8 cellular contexts compared by ENCODE assay signal in the genomic region with DNA sequence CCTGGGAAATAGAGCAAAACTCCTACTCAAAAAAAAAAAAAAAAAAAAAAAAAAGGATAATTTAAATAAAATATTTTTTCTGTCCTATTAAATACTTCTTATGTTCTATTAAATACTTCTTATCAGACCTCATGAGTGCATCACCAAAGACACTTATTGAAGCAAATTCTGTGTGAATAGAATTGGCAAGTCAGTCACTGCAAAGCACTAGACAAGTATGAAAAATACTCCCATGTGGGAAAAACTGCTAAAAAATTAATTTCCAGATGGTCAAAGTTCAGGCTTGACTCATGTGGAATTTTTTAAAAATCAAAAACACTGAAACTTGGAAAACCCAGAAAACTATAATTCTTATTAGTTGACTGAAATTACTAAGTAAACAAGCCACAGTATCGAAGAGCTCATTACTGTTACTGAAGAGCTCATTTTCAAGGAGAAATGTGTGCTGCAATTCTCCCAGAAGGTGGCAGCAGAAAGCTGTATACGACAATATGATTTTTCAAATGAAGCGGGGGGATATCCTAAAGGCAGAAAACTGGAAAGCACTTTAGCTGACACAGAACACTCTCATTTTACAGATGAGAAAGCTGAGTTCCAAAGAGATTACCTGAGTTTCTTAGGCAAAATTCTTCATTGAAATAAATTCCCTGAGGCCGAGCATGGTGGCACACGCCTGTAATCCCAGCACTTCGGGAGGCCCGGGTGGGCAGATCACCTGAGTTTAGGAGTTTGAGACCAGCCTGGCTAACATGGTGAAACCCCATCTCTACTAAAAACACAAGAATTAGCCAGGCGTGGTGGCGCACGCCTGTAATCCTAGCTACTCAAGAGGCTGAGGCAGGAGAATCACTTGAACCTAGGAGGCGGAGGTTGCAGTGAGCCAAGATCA. TPM values are rescaled to one million over a fixed set of nuclear protein-coding genes. Genes with fewer than 3 reads are reported as not detected.
DNase-seq lines count a peak whose midpoint lies in the region; ATAC-seq, FAIRE-seq and TF ChIP-seq lines count a peak whose summit lies in the region.

No MANE protein-coding gene starts in this region.

- TF ChIP-seq CTCF in pancreas (IDR thresholded peaks at IDR 0.05), result peak; percentile 25 to 57 (median 55)

- no peaks in the 10 kb centered on the region for H3K36me3 Mint-ChIP-seq in activated T-cell treated with anti-CD3 and anti-CD28 coated beads, Interleukin-2, amount 50 U/mL, for 72 hours (ENCODE audit: insufficient read depth in 2 of 2)

- no peak overlapping the region for H3K4me3 ChIP-seq in pancreas

- FAIRE-seq in HTR-8/SVneo (lab: Jason Lieb, UNC), result peak; percentile 57
- FAIRE-seq in frontal cortex (lab: Jason Lieb, UNC), result peak; percentile 28
- peak; percentile 71 for FAIRE-seq in pancreas (lab: Jason Lieb, UNC)

- H3K27ac Mint-ChIP-seq in activated T-cell treated with anti-CD3 and anti-CD28 coated beads, Interleukin-2, amount 50 U/mL, for 72 hours, result no peak overlapping the region

- 56 to 57% methylated on average over 11 of the region's 11 CpGs for WGBS in pancreas, 2 donors

- no peak overlapping the region for H3K4me3 Mint-ChIP-seq in activated T-cell treated with anti-CD3 and anti-CD28 coated beads, Interleukin-2, amount 50 U/mL, for 72 hours

- intact Hi-C loops in pancreas (cut with DNase I), result loop anchor here in 1 of 3 donors (5.0 kb wide), 1 partner anchor 169 kb away; a partner anchor contains a TSS

- no peaks in the 10 kb centered on the region for H3K4me1 Mint-ChIP-seq in activated T-cell treated with anti-CD3 and anti-CD28 coated beads, Interleukin-2, amount 50 U/mL, for 72 hours (ENCODE audit: low read depth)

- no peak overlapping the region for H3K27ac ChIP-seq in pancreas

- H3K27me3 ChIP-seq in pancreas, result no peaks in the 10 kb centered on the region

- no peaks in the 10 kb centered on the region for H3K9me3 Mint-ChIP-seq in activated T-cell treated with anti-CD3 and anti-CD28 coated beads, Interleukin-2, amount 50 U/mL, for 72 hours

- H3K36me3 ChIP-seq in pancreas, result no peaks in the 10 kb centered on the region

- no peaks in the 10 kb centered on the region for H3K9me3 ChIP-seq in pancreas

- peak in 1 of 2 donors; percentile 56 for ATAC-seq in activated T-cell treated with anti-CD3 and anti-CD28 coated beads, Interleukin-2, amount 50 U/mL, for 72 hours (replicated peaks in 1 of 2)
- ATAC-seq in pancreas (peak; percentile 60 to 89 (median 87)), GM18873 (IDR thresholded peaks at IDR 0.05; ENCODE audit: low FRiP score, unreplicated experiment) (no peak), GM21528 (IDR thresholded peaks at IDR 0.05; ENCODE audit: low FRiP score, unreplicated experiment) (no peak)

- no peaks in the 10 kb centered on the region for H3K4me1 ChIP-seq in pancreas

- DNase-seq in DMS153 treated with DMSO at 0.1 percent for 48 hours (lab: John Stamatoyannopoulos, UW; ENCODE audit: unreplicated experiment) (peak; percentile 46), HTR-8/SVneo (ENCODE audit: insufficient read length, low spot score) (peak; percentile 79), NCI-H82 treated with DMSO at 0.1 percent for 48 hours (lab: John Stamatoyannopoulos, UW; ENCODE audit: unreplicated experiment) (peak; percentile 61), frontal cortex (ENCODE audit: low spot score in 2 of 2) (peak; percentile 38 to 67), pancreas (peak in 2 of 6 donors; percentile 23 to 53)
- DNase-seq in activated T-cell treated with anti-CD3 and anti-CD28 coated beads, Interleukin-2, amount 50 U/mL, for 72 hours, result peak; percentile 33 to 49

- H3K27me3 Mint-ChIP-seq in activated T-cell treated with anti-CD3 and anti-CD28 coated beads, Interleukin-2, amount 50 U/mL, for 72 hours (ENCODE audit: low read depth), result no peaks in the 10 kb centered on the region

RNA-seq across cellular contexts. Expression of a gene that starts 15.9 kb away (rescaled TPM):
- under 1 TPM in 1 of 2 donors, not detected in 1; 0.16 TPM for total RNA-seq in activated T-cell treated with anti-CD3 and anti-CD28 coated beads, Interleukin-2, amount 50 U/mL, for 72 hours
- total RNA-seq in frontal cortex (not detected), pancreas (under 1 TPM in 1 of 6 donors, not detected in 5; 0.06 TPM)
- not detected for polyA plus RNA-seq in pancreas

Comparison
In these comparisons a context has a peak if more than half of its experiments do, and no peak if none do; other contexts are left out.
1. ATAC-seq: peak in pancreas (4 of 4); none in GM18873 (single experiment) and GM21528 (single experiment).